In genomic region chr2:198873771-198874501, GRCh38 we compare ENCODE assay signal across 18 cellular contexts.
A peak's percentile ranks its signal among the peaks of the same experiment; 100 is the strongest.
DNase-seq lines count a peak whose midpoint lies in the region; ATAC-seq, FAIRE-seq and TF ChIP-seq lines count a peak whose summit lies in the region.
"Had no signal": no experiment of that assay in that cellular context is flagged by ENCODE, and none has a peak within 500 bp of the region (broad histone marks: within the 10 kb centered on the region; RNA-seq: fewer than 3 reads in every experiment).

No MANE protein-coding gene starts in this region.

- no peaks in the 10 kb centered on the region for H3K36me3 Mint-ChIP-seq in CD4-positive, alpha-beta T cell (ENCODE audit: low read depth)

- H3K27ac Mint-ChIP-seq in CD4-positive, alpha-beta T cell = no peak overlapping the region
- no peak overlapping the region for H3K27ac Mint-ChIP-seq in stimulated activated naive CD8-positive, alpha-beta T cell treated with anti-CD3 and anti-CD28 coated beads, Interleukin-15, amount 100 ng/mL, for 72 hours
- H3K27ac Mint-ChIP-seq: activated CD4-positive, alpha-beta T cell treated with anti-CD3 and anti-CD28 coated beads, Interleukin-2, amount 10 ng/mL, durations not matched to agents 24 days and 14 days; activated T-cell treated with anti-CD3 and anti-CD28 coated beads, Interleukin-2, amount 50 U/mL, for 72 hours; B cell had no signal

- no peak for TF ChIP-seq CTCF in D721Med (IDR thresholded peaks at IDR 0.05; ENCODE audit: insufficient read depth, missing control alignments)
- TF ChIP-seq CTCF in CD4-positive, alpha-beta T cell (IDR thresholded peaks at IDR 0.05) = no peak

- H3K4me3 Mint-ChIP-seq in CD4-positive, alpha-beta T cell = no peak overlapping the region
- no peak overlapping the region for H3K4me3 Mint-ChIP-seq in stimulated activated naive CD8-positive, alpha-beta T cell treated with anti-CD3 and anti-CD28 coated beads, Interleukin-15, amount 100 ng/mL, for 72 hours
- H3K4me3 Mint-ChIP-seq: activated CD4-positive, alpha-beta T cell treated with anti-CD3 and anti-CD28 coated beads, Interleukin-2, amount 10 ng/mL, durations not matched to agents 24 days and 14 days; activated T-cell treated with anti-CD3 and anti-CD28 coated beads, Interleukin-2, amount 50 U/mL, for 72 hours; B cell had no signal

- no peaks in the 10 kb centered on the region for H3K27me3 Mint-ChIP-seq in CD4-positive, alpha-beta T cell
- no peaks in the 10 kb centered on the region for H3K27me3 Mint-ChIP-seq in stimulated activated naive CD8-positive, alpha-beta T cell treated with anti-CD3 and anti-CD28 coated beads, Interleukin-15, amount 100 ng/mL, for 72 hours
- H3K27me3 Mint-ChIP-seq: activated CD4-positive, alpha-beta T cell treated with anti-CD3 and anti-CD28 coated beads, Interleukin-2, amount 10 ng/mL, durations not matched to agents 24 days and 14 days; B cell had no signal

- FAIRE-seq in D721Med (lab: Jason Lieb, UNC) = peak; percentile 48
- FAIRE-seq: kidney had no signal

- no peak overlapping the region for H3K27ac ChIP-seq in CD4-positive, alpha-beta T cell (ENCODE audit: low read depth, low read length)

- POLR2A ChIA-PET in CD4-positive, alpha-beta T cell (lab: Charles Lee) = no interaction called here

- CTCF ChIA-PET in CD4-positive, alpha-beta T cell (lab: Charles Lee) = no interaction called here

- intact Hi-C loops in CD4-positive, alpha-beta T cell (cut with DNase I, micrococcal nuclease) = no loop called here

- DNase-seq in D721Med (ENCODE audit: insufficient read length, low spot score) = no peak
- DNase-seq in RPMI7951 (ENCODE audit: low read depth) = peak; percentile 13
- peak; percentile 44 for DNase-seq in iris pigment epithelial cell (ENCODE audit: low read depth)
- no peak for DNase-seq in CD4-positive, alpha-beta T cell
- DNase-seq in stimulated activated naive CD8-positive, alpha-beta T cell treated with anti-CD3 and anti-CD28 coated beads, Interleukin-15, amount 100 ng/mL, for 72 hours = no peak
- DNase-seq in NCI-H146 (lab: John Stamatoyannopoulos, UW) = no peak
- DNase-seq: activated CD4-positive, alpha-beta T cell treated with anti-CD3 and anti-CD28 coated beads, Interleukin-2, amount 10 ng/mL, durations not matched to agents 24 days and 14 days; activated T-cell treated with anti-CD3 and anti-CD28 coated beads, Interleukin-2, amount 50 U/mL, for 72 hours; amygdala; DMS79; kidney; NCI-H446 treated with DMSO at 0.1 percent for 48 hours; posterior cingulate gyrus; stimulated activated CD8-positive, alpha-beta memory T cell treated with anti-CD3 and anti-CD28 coated beads, Interleukin-4, amount 100 ng/mL, for 48 hours had no signal

- no peaks in the 10 kb centered on the region for H3K9me3 Mint-ChIP-seq in CD4-positive, alpha-beta T cell
- peaks cover 7 to 10% of the 10 kb centered on the region in 2 donors for H3K9me3 Mint-ChIP-seq in stimulated activated naive CD8-positive, alpha-beta T cell treated with anti-CD3 and anti-CD28 coated beads, Interleukin-15, amount 100 ng/mL, for 72 hours
- H3K9me3 Mint-ChIP-seq: activated CD4-positive, alpha-beta T cell treated with anti-CD3 and anti-CD28 coated beads, Interleukin-2, amount 10 ng/mL, durations not matched to agents 24 days and 14 days had no signal

- no peaks in the 10 kb centered on the region for H3K4me1 Mint-ChIP-seq in CD4-positive, alpha-beta T cell (ENCODE audit: low read depth)
- no peaks in the 10 kb centered on the region for H3K4me1 Mint-ChIP-seq in stimulated activated naive CD8-positive, alpha-beta T cell treated with anti-CD3 and anti-CD28 coated beads, Interleukin-15, amount 100 ng/mL, for 72 hours
- H3K4me1 Mint-ChIP-seq: activated CD4-positive, alpha-beta T cell treated with anti-CD3 and anti-CD28 coated beads, Interleukin-2, amount 10 ng/mL, durations not matched to agents 24 days and 14 days; B cell had no signal

- no peaks in the 10 kb centered on the region for H3K9me3 ChIP-seq in CD4-positive, alpha-beta T cell (ENCODE audit: control insufficient read depth, low read length)

- ATAC-seq in HG02571 (IDR thresholded peaks at IDR 0.05; ENCODE audit: unreplicated experiment) = peak; percentile 14
- no peak for ATAC-seq in CD4-positive, alpha-beta T cell (ENCODE audit: poor library complexity)
- ATAC-seq in GM21619 (IDR thresholded peaks at IDR 0.05; ENCODE audit: unreplicated experiment) = no peak
- ATAC-seq in stimulated activated naive CD8-positive, alpha-beta T cell treated with anti-CD3 and anti-CD28 coated beads, Interleukin-15, amount 100 ng/mL, for 72 hours = no peak
- ATAC-seq: activated T-cell treated with anti-CD3 and anti-CD28 coated beads, Interleukin-2, amount 50 U/mL, for 72 hours; Panc1 had no signal

- no peaks in the 10 kb centered on the region for H3K27me3 ChIP-seq in CD4-positive, alpha-beta T cell (ENCODE audit: control insufficient read depth, insufficient read depth, low read length)

Comparison
In these comparisons a context has a peak if more than half of its experiments do, and no peak if none do; other contexts are left out.
1. DNase-seq: peak in RPMI7951 (single experiment) and iris pigment epithelial cell (single experiment); none in D721Med (single experiment), CD4-positive, alpha-beta T cell (0 of 10), stimulated activated naive CD8-positive, alpha-beta T cell treated with anti-CD3 and anti-CD28 coated beads, Interleukin-15, amount 100 ng/mL, for 72 hours (0 of 2) and NCI-H146 (single experiment).